Comparison of ENCODE assay signal across 12 cellular contexts in the genomic region with DNA sequence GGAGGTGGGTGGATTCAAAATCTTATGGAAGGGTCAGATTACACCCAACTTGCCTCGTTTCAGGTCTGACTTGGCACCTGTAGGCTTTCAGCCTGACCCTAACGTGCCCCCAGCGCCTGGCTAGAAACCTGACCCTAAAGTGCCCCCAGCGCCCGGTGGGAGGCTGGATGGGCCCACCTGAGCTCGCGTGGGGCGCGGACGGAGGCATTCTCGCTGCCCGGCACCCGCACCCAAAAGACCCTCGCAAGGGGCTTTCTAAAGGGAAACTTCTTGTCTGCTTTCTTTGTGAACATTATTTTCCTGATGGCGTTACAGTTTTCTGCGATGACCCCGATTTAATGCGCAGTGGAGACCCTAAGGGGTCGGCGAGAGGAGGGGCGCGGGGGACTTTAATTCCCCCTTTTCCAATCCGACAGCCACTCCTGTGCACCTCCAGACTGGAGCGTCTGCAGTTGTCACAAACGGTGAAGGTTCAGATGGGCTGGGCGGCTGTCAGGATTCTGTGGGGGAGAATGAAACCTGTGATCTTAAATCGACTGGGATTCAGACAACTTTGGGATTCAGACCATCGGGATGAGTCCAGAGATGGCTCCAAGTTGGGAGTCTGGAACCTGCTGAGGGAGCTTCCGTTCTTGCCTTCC. TPM values are rescaled to one million over a fixed set of nuclear protein-coding genes. Genes with fewer than 3 reads are reported as not detected.
DNase-seq lines count a peak whose midpoint lies in the region; ATAC-seq, FAIRE-seq and TF ChIP-seq lines count a peak whose summit lies in the region.
"Had no signal": no experiment of that assay in that cellular context is flagged by ENCODE, and none has a peak within 500 bp of the region (broad histone marks: within the 10 kb centered on the region; RNA-seq: fewer than 3 reads in every experiment).

No MANE protein-coding gene starts in this region.

- peak overlapping the region; percentile 13 for H2AK9ac ChIP-seq in IMR-90 (replicated peaks; ENCODE audit: low read depth, low read length, poor library complexity)

- peak overlapping the region; percentile 14 for H2AFZ ChIP-seq in IMR-90 (replicated peaks; ENCODE audit: low read length, poor library complexity)
- H2AFZ ChIP-seq in GM12878 (ENCODE audit: control insufficient read depth, low read depth, low read length), result no peak overlapping the region

- intact Hi-C loops in IMR-90 (cut with micrococcal nuclease), result loop anchor here (1.0 to 2.0 kb wide), 2 partner anchors 29 to 179 kb away; partner anchors contain the start of gene FBXW8
- intact Hi-C loops in GM12878 (cut with micrococcal nuclease; ENCODE audit: unreplicated experiment), result loop anchor here (10.0 kb wide), 1 partner anchor 147 kb away; the partner anchor contains the start of genes RNFT2 and SPRING1

- no peak overlapping the region for H2BK20ac ChIP-seq in IMR-90 (ENCODE audit: low read depth, low read length)

- no peak overlapping the region for H4K8ac ChIP-seq in IMR-90 (ENCODE audit: low read depth in 2 of 2, low read length in 2 of 2)

- TF ChIP-seq EP300 in GM12878 (IDR thresholded peaks at IDR 0.05; ENCODE audit: borderline replicate concordance in 1 of 2, control insufficient read depth in 1 of 2, low read depth in 2 of 2, low read length in 2 of 2), result no peak

- dilution Hi-C loops in IMR-90 (cut with HindIII; ENCODE audit: low sequenced_read_pairs, unreplicated experiment), result no loop called here

- no peak overlapping the region for H4K91ac ChIP-seq in IMR-90 (ENCODE audit: insufficient read depth, low read depth, low read length)

- TF ChIP-seq POLR2A in IMR-90 (IDR thresholded peaks at IDR 0.05; ENCODE audit: low read depth, low read length), result no peak
- TF ChIP-seq POLR2A in GM12878 (IDR thresholded peaks at IDR 0.05; ENCODE audit: low read depth, low read length), result no peak
- TF ChIP-seq POLR2A in GM12892 (IDR thresholded peaks at IDR 0.05; ENCODE audit: low read depth, low read length), result no peak

- H3K4me3 Mint-ChIP-seq in CD8-positive, alpha-beta memory T cell, result peak overlapping the region in 6 of 7 donors; percentile 44 to 64 (median 58)
- peak overlapping the region; percentile 82 for H3K4me3 Mint-ChIP-seq in nephron progenitor cell

- H3K79me1 ChIP-seq in IMR-90 (ENCODE audit: low read depth in 1 of 2, low read length in 2 of 2), result no peaks in the 10 kb centered on the region

- H4K20me1 ChIP-seq in IMR-90 (ENCODE audit: insufficient read depth, low read length), result peaks cover 8% of the 10 kb centered on the region; the same call in 1 of the 2 replicates
- no peaks in the 10 kb centered on the region for H4K20me1 ChIP-seq in GM12878 (ENCODE audit: control insufficient read depth, insufficient read depth)

- no peak overlapping the region for H2BK120ac ChIP-seq in IMR-90 (ENCODE audit: low read depth, low read length)

- H3K23ac ChIP-seq in IMR-90 (ENCODE audit: low read depth, low read length), result peak overlapping the region; percentile 89; the same call in 1 of the 2 replicates

- no peak for DNase-seq in CD8-positive, alpha-beta memory T cell
- DNase-seq in IMR-90 (no peak), GM12878 (ENCODE audit: low read depth, low spot score) (no peak), nephron progenitor cell (peak; percentile 13), NCI-H2081 treated with DMSO at 0.1 percent for 48 hours (lab: John Stamatoyannopoulos, UW) (no peak), SK-N-DZ (ENCODE audit: low spot score) (no peak), GM12892 (ENCODE audit: insufficient read length) (no peak)
- DNase-seq: GF-D8, NCI-H2107 had no signal

- POLR2A ChIA-PET in CD8-positive, alpha-beta memory T cell (lab: Charles Lee), result no interaction called here
- POLR2A ChIA-PET in IMR-90 (lab: Charles Lee; ENCODE audit: unreplicated experiment), result no interaction called here
- POLR2A ChIA-PET in GM12878 (lab: Charles Lee), result no interaction called here

- H3K14ac ChIP-seq in IMR-90 (replicated peaks; ENCODE audit: low read depth, low read length), result no peak overlapping the region

- H3K56ac ChIP-seq in IMR-90 (ENCODE audit: extremely low read depth, insufficient read depth, low read length), result no peak overlapping the region

- H3K27ac Mint-ChIP-seq in CD8-positive, alpha-beta memory T cell, result no peak overlapping the region
- H3K27ac Mint-ChIP-seq in nephron progenitor cell, result no peak overlapping the region

- no TSS peak for BruUV-seq in IMR-90 (replicated peaks; lab: Mats Ljungman, UMichigan)
- BruUV-seq in GM12878 (replicated peaks; lab: Mats Ljungman, UMichigan), result no TSS peak

- in situ Hi-C loops in IMR-90 (cut with MboI; ENCODE audit: low sequenced_read_pairs), result no loop called here
- in situ Hi-C loops in GM12878 (cut with MboI), result no loop called here

- no peaks in the 10 kb centered on the region for H3K9me3 ChIP-seq in CD8-positive, alpha-beta memory T cell (ENCODE audit: low read length)
- H3K9me3 ChIP-seq in IMR-90 (ENCODE audit: control insufficient read depth, insufficient read depth, low read length) (no peaks in the 10 kb centered on the region), GM12878 (replicated peaks; ENCODE audit: control insufficient read depth, insufficient read depth, low read length) (no peaks in the 10 kb centered on the region)
- H3K9me3 ChIP-seq: prostate gland had no signal

- TF ChIP-seq RAD21 in IMR-90 (IDR thresholded peaks at IDR 0.05; ENCODE audit: low read length) (no peak), GM12878 (IDR thresholded peaks at IDR 0.05; ENCODE audit: insufficient read depth, low read depth, low read length) (no peak)

- H3K4ac ChIP-seq in IMR-90 (ENCODE audit: low read depth, low read length), result no peak overlapping the region

- SMC1A ChIA-PET in GM12878 (lab: Charles Lee; ENCODE audit: uncharacterized antibody, unreplicated experiment), result interaction anchor here (0.6 kb wide), 3 partner anchors 27 to 585 kb away, joined by 3 to 4 read pairs (median 3); no protein-coding TSS in a partner anchor

- H2BK15ac ChIP-seq in IMR-90 (ENCODE audit: low read depth, low read length), result no peak overlapping the region

- peaks cover 29% of the 10 kb centered on the region for H3K4me1 ChIP-seq in CD8-positive, alpha-beta memory T cell (ENCODE audit: insufficient read depth, low read length)
- H3K4me1 ChIP-seq in IMR-90 (ENCODE audit: control insufficient read depth, insufficient read depth, low read length), result no peaks in the 10 kb centered on the region
- H3K4me1 ChIP-seq in GM12878 (ENCODE audit: control insufficient read depth, insufficient read depth, low read length), result no peaks in the 10 kb centered on the region; the same call in 1 of the 2 replicates

- no peak overlapping the region for H3K9ac ChIP-seq in IMR-90 (ENCODE audit: low read depth, low read length)
- no peak overlapping the region for H3K9ac ChIP-seq in GM12878 (ENCODE audit: control insufficient read depth, insufficient read depth, low read length)

- no peaks in the 10 kb centered on the region for H3K36me3 ChIP-seq in CD8-positive, alpha-beta memory T cell (ENCODE audit: insufficient read depth, low read length)
- H3K36me3 ChIP-seq in IMR-90 (ENCODE audit: control insufficient read depth, insufficient read depth, low read length) (no peaks in the 10 kb centered on the region), GM12878 (ENCODE audit: control insufficient read depth in 2 of 2, insufficient read depth in 2 of 2, low read length in 1 of 2) (no peaks in the 10 kb centered on the region)
- H3K36me3 ChIP-seq: prostate gland had no signal

- TF ChIP-seq CTCF in IMR-90 (conservative IDR thresholded peaks at IDR 0.05; ENCODE audit: low read depth, low read length) (no peak), GM12878 (IDR thresholded peaks at IDR 0.05 in 2 of 3, conservative IDR thresholded peaks at IDR 0.05 in 1 of 3; ENCODE audit: control insufficient read depth in 2 of 3, extremely low read depth in 1 of 3, insufficient read depth in 1 of 3, low read depth in 3 of 3, low read length in 3 of 3) (no peak), nephron progenitor cell (IDR thresholded peaks at IDR 0.05) (no peak)

- no peaks in the 10 kb centered on the region for H3K9me1 ChIP-seq in IMR-90 (ENCODE audit: insufficient read depth, low read length)

- no peak overlapping the region for H3K4me3 ChIP-seq in CD8-positive, alpha-beta memory T cell (ENCODE audit: low read length)
- H3K4me3 ChIP-seq in IMR-90 (ENCODE audit: insufficient read depth, low read depth, low read length) (no peak overlapping the region), GM12878 (no peak overlapping the region)

- no peak overlapping the region for H3K27ac ChIP-seq in CD8-positive, alpha-beta memory T cell (ENCODE audit: low read depth, low read length)
- no peak overlapping the region for H3K27ac ChIP-seq in IMR-90 (ENCODE audit: insufficient read depth, low read length)
- no peak overlapping the region for H3K27ac ChIP-seq in GM12878 (ENCODE audit: control insufficient read depth, insufficient read depth)
- H3K27ac ChIP-seq: prostate gland had no signal

- CTCF ChIA-PET in CD8-positive, alpha-beta memory T cell (lab: Charles Lee), result interaction anchor here (1.0 to 1.2 kb wide), 2 partner anchors 178 kb away, joined by 3 to 4 read pairs; no protein-coding TSS in a partner anchor
- CTCF ChIA-PET in IMR-90 (lab: Yijun Ruan, JAX) (interaction anchor here (0.7 to 1.9 kb wide), 4 partner anchors 163 to 178 kb away, joined by 3 to 6 read pairs (median 4); no protein-coding TSS in a partner anchor), GM12878 (lab: Yijun Ruan, JAX) (interaction anchor here (0.5 to 0.9 kb wide), 4 partner anchors 59 to 179 kb away, joined by 3 to 4 read pairs (median 4); no protein-coding TSS in a partner anchor)

- 2% methylated on average over 18 of the region's 29 CpGs; no CpG with 5 or more reads in 1 of the 2 experiments for WGBS in IMR-90 (ENCODE audit: extremely low coverage in 2 of 2, insufficient read length in 1 of 2), 2 experiments
- 8% methylated on average over 28 of the region's 29 CpGs for WGBS in GM12878 (ENCODE audit: insufficient coverage, insufficient replicate concordance, low lambda C conversion rate, missing lambda C conversion rate)

- peaks cover 32 to 43% (median 37%) of the 10 kb centered on the region in 3 donors for H3K4me1 Mint-ChIP-seq in CD8-positive, alpha-beta memory T cell
- peaks cover 38% of the 10 kb centered on the region for H3K4me1 Mint-ChIP-seq in nephron progenitor cell

- FAIRE-seq in GM12878 (lab: Jason Lieb, UNC) (no peak), GM12892 (lab: Jason Lieb, UNC) (no peak)

- H3K9me3 Mint-ChIP-seq in CD8-positive, alpha-beta memory T cell, result no peaks in the 10 kb centered on the region
- H3K9me3 Mint-ChIP-seq in nephron progenitor cell, result no peaks in the 10 kb centered on the region

- no peak for ATAC-seq in IMR-90 (ENCODE audit: low read depth)
- no peak for ATAC-seq in GM12878
- no peak for ATAC-seq in GM21825 (IDR thresholded peaks at IDR 0.05; ENCODE audit: unreplicated experiment)

- no peak overlapping the region for H3K18ac ChIP-seq in IMR-90 (ENCODE audit: low read depth, low read length)

- peaks cover 51 to 70% of the 10 kb centered on the region in 2 donors for H3K27me3 Mint-ChIP-seq in CD8-positive, alpha-beta memory T cell
- H3K27me3 Mint-ChIP-seq in nephron progenitor cell (ENCODE audit: low read depth, poor library complexity), result peaks cover 90% of the 10 kb centered on the region

- RAD21 ChIA-PET in GM12878 (lab: Charles Lee; ENCODE audit: unreplicated experiment), result no interaction called here

- no peak overlapping the region for H4K5ac ChIP-seq in IMR-90 (ENCODE audit: low read depth, low read length)

- no peaks in the 10 kb centered on the region for H3K79me2 ChIP-seq in GM12878 (ENCODE audit: control insufficient read depth, insufficient read depth, low read length)

- H3K27me3 ChIP-seq in CD8-positive, alpha-beta memory T cell (ENCODE audit: insufficient read depth, low read length, poor library complexity, severe bottlenecking), result peaks cover 32% of the 10 kb centered on the region
- H3K27me3 ChIP-seq in IMR-90 (ENCODE audit: control insufficient read depth, insufficient read depth, low read length) (peaks cover 73% of the 10 kb centered on the region), GM12878 (replicated peaks in 1 of 2; ENCODE audit: control insufficient read depth in 2 of 2, insufficient read depth in 2 of 2, low read length in 1 of 2) (peaks cover 22 to 25% of the 10 kb centered on the region in 2 experiments)

- no peaks in the 10 kb centered on the region for H3K36me3 Mint-ChIP-seq in CD8-positive, alpha-beta memory T cell
- no peaks in the 10 kb centered on the region for H3K36me3 Mint-ChIP-seq in nephron progenitor cell (ENCODE audit: low read depth)

- H2AK5ac ChIP-seq in IMR-90 (ENCODE audit: low read depth, low read length), result no peak overlapping the region

- H3K4me2 ChIP-seq in IMR-90 (ENCODE audit: low read depth, low read length) (no peak overlapping the region; the same call in 1 of the 2 replicates), GM12878 (ENCODE audit: control insufficient read depth, insufficient read depth) (no peak overlapping the region; the same call in 1 of the 2 replicates)

- no peak overlapping the region for H2BK5ac ChIP-seq in IMR-90 (ENCODE audit: low read depth, low read length, poor library complexity, severe bottlenecking)

RNA-seq across cellular contexts. Expression of gene HRK, which starts 0.7 kb away (rescaled TPM):
- not detected for total RNA-seq in CD8-positive, alpha-beta memory T cell
- not detected for polyA plus RNA-seq in CD8-positive, alpha-beta memory T cell
- not detected in 2 replicates for total RNA-seq in IMR-90 (2012; rRNA removed)
- not detected in 2 replicates for polyA plus RNA-seq in IMR-90 (2012; rRNA removed)
- not detected in 2 replicates for polyA plus RNA-seq in IMR-90 (2012; cell fraction: cytosol; rRNA removed)
- not detected in 2 replicates for polyA plus RNA-seq in IMR-90 (2012; cell fraction: nucleus; rRNA removed; ENCODE audit: low replicate concordance)
- total RNA-seq in GM12878 (2013; cell fraction: nucleolus; rRNA removed), result not detected in 2 replicates
- total RNA-seq in GM12878 (2014; rRNA removed), result not detected in 2 replicates
- not detected in 2 replicates for total RNA-seq in GM12878 (2014; rRNA removed; fragmentation: Illumina TruSeq; extraction: Trizol)
- total RNA-seq in GM12878 (2021), result not detected in 2 replicates
- polyA plus RNA-seq in GM12878 (2011; ENCODE audit: low read depth), result not detected
- polyA plus RNA-seq in GM12878 (2011; rRNA removed), result not detected in 2 replicates
- not detected in 2 replicates for polyA plus RNA-seq in GM12878 (2011; cell fraction: cytosol; rRNA removed)
- polyA plus RNA-seq in GM12878 (2011; cell fraction: nucleus; rRNA removed), result not detected in 2 replicates
- 0.03 TPM in 1 of 2 replicates, not detected in the other for polyA plus RNA-seq in GM12878 (2012)
- polyA plus RNA-seq in GM12878 (2014; fragmentation: Illumina TruSeq; extraction: Trizol), result not detected in 2 replicates
- not detected for polyA plus RNA-seq in GM12878 (2014; fragmentation: Nextera tagmentation; extraction: Ambion mirVana)
- polyA plus RNA-seq in GM12878 (2014; rRNA removed), result not detected in 2 replicates
- not detected for polyA plus RNA-seq in GM12878 (2016; fragmentation: Nextera tagmentation; extraction: Ambion mirVana)
- polyA minus RNA-seq in GM12878 (2011; rRNA and poly(A)+ RNA removed), result not detected in 2 replicates
- not detected in 2 replicates for polyA minus RNA-seq in GM12878 (2011; cell fraction: cytosol; rRNA and poly(A)+ RNA removed)
- polyA minus RNA-seq in GM12878 (2011; cell fraction: nucleus; rRNA and poly(A)+ RNA removed), result not detected in 2 replicates
- 8.6 and 9.1 TPM in 2 replicates for polyA plus RNA-seq in SK-N-DZ (2014; cell fraction: cytosol; rRNA removed)
- 3.0 and 3.3 TPM in 2 replicates for polyA plus RNA-seq in SK-N-DZ (2014; cell fraction: nucleus; rRNA removed)
- not detected for polyA plus RNA-seq in GM12892 (2012; ENCODE audit: missing spikeins)
- total RNA-seq: glomerular endothelial cell had no signal

RNA-seq across cellular contexts. Expression of gene FBXW8, which starts 28.8 kb away (rescaled TPM):
- 10 to 100 TPM in 1 of 2 experiments, 1 to 10 TPM in 1; 9.3 to 10.2 TPM for total RNA-seq in CD8-positive, alpha-beta memory T cell
- polyA plus RNA-seq in CD8-positive, alpha-beta memory T cell, result 6.8 TPM
- 23.6 and 25.8 TPM in 2 replicates for total RNA-seq in IMR-90 (2012; rRNA removed)
- polyA plus RNA-seq in IMR-90 (2012; rRNA removed), result 18.6 and 20.3 TPM in 2 replicates
- polyA plus RNA-seq in IMR-90 (2012; cell fraction: cytosol; rRNA removed), result 10.6 and 17.8 TPM in 2 replicates
- polyA plus RNA-seq in IMR-90 (2012; cell fraction: nucleus; rRNA removed; ENCODE audit: low replicate concordance), result 33.2 and 40.4 TPM in 2 replicates
- total RNA-seq in GM12878 (2013; cell fraction: nucleolus; rRNA removed), result 10.7 and 12.8 TPM in 2 replicates
- 4.3 and 4.6 TPM in 2 replicates for total RNA-seq in GM12878 (2014; rRNA removed)
- total RNA-seq in GM12878 (2014; rRNA removed; fragmentation: Illumina TruSeq; extraction: Trizol), result 2.5 and 2.6 TPM in 2 replicates
- total RNA-seq in GM12878 (2021), result 6.8 and 7.5 TPM in 2 replicates
- polyA plus RNA-seq in GM12878 (2011; ENCODE audit: low read depth), result 2.9 TPM
- polyA plus RNA-seq in GM12878 (2011; rRNA removed), result 4.0 and 7.3 TPM in 2 replicates
- polyA plus RNA-seq in GM12878 (2011; cell fraction: cytosol; rRNA removed), result 5.6 TPM in 2 replicates
- polyA plus RNA-seq in GM12878 (2011; cell fraction: nucleus; rRNA removed), result 12.1 and 12.9 TPM in 2 replicates
- 3.5 and 4.4 TPM in 2 replicates for polyA plus RNA-seq in GM12878 (2012)
- polyA plus RNA-seq in GM12878 (2014; fragmentation: Illumina TruSeq; extraction: Trizol), result 3.9 and 4.5 TPM in 2 replicates
- polyA plus RNA-seq in GM12878 (2014; fragmentation: Nextera tagmentation; extraction: Ambion mirVana), result under 1 TPM; 0.49 to 0.52 TPM
- polyA plus RNA-seq in GM12878 (2014; rRNA removed), result 4.5 and 5.0 TPM in 2 replicates
- polyA plus RNA-seq in GM12878 (2016; fragmentation: Nextera tagmentation; extraction: Ambion mirVana), result 1 to 10 TPM; 4.0 to 5.4 TPM
- polyA minus RNA-seq in GM12878 (2011; rRNA and poly(A)+ RNA removed), result 9.3 and 14.3 TPM in 2 replicates
- 2.1 and 3.3 TPM in 2 replicates for polyA minus RNA-seq in GM12878 (2011; cell fraction: cytosol; rRNA and poly(A)+ RNA removed)
- 6.9 and 10.5 TPM in 2 replicates for polyA minus RNA-seq in GM12878 (2011; cell fraction: nucleus; rRNA and poly(A)+ RNA removed)
- 27.1 and 30.2 TPM in 2 replicates for polyA plus RNA-seq in SK-N-DZ (2014; cell fraction: cytosol; rRNA removed)
- 30.2 and 38.4 TPM in 2 replicates for polyA plus RNA-seq in SK-N-DZ (2014; cell fraction: nucleus; rRNA removed)
- 3.7 TPM for polyA plus RNA-seq in GM12892 (2012; ENCODE audit: missing spikeins)
